ENCODE assay signal across 2 cellular contexts in the genomic region with DNA sequence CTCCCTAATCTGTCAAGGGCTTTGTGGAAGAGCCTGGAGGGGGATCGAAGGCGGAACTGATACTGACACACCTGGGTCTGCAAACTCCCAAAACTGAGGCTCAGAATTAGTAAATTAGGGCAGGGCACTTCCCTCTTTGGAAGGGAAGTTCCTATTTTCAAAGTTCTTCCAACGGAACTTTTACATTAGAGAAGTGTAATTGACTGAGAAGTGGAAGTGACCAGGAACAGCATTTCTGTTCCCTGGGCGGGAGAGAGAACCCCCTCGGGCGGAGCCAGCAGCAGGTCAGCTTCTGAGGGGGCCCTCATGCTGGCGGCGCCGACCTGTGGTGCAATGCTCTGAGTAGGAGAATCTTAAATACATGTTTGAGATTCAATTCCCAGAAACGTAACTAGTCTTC.
TF ChIP-seq lines count a peak whose summit lies in the region.

No MANE protein-coding gene starts in this region.

TF ChIP-seq in H1, 55 proteins besides CTCF, POLR2A, EP300 and RAD21:
- TF ChIP-seq BACH1 (IDR thresholded peaks at IDR 0.05; ENCODE audit: low read length) (no peak), RFX5 (IDR thresholded peaks at IDR 0.05; ENCODE audit: borderline replicate concordance, low read depth, low read length) (no peak), RBBP5 (IDR thresholded peaks at IDR 0.05; ENCODE audit: borderline replicate concordance, low read depth, low read length) (no peak), RXRA (IDR thresholded peaks at IDR 0.05; ENCODE audit: insufficient read depth, low read depth, low read length) (no peak), CTBP2 (IDR thresholded peaks at IDR 0.05; ENCODE audit: borderline replicate concordance, insufficient read depth, insufficient read length, low read length) (no peak), NRF1 (IDR thresholded peaks at IDR 0.05; ENCODE audit: low read depth, low read length) (no peak), CHD1 (IDR thresholded peaks at IDR 0.05; ENCODE audit: low read depth, low read length) (no peak), ASH2L (IDR thresholded peaks at IDR 0.05; ENCODE audit: low read length) (no peak), SRF (IDR thresholded peaks at IDR 0.05; ENCODE audit: low read depth, low read length) (no peak), SP4 (IDR thresholded peaks at IDR 0.05; ENCODE audit: low read length) (no peak), MAFK (IDR thresholded peaks at IDR 0.05; ENCODE audit: low read depth, low read length) (no peak), TBP (IDR thresholded peaks at IDR 0.05; ENCODE audit: low read depth, low read length) (no peak), TCF12 (IDR thresholded peaks at IDR 0.05; ENCODE audit: low read depth, low read length) (no peak), CHD2 (IDR thresholded peaks at IDR 0.05; ENCODE audit: low read length) (no peak)
- TF ChIP-seq, protein P1, sequence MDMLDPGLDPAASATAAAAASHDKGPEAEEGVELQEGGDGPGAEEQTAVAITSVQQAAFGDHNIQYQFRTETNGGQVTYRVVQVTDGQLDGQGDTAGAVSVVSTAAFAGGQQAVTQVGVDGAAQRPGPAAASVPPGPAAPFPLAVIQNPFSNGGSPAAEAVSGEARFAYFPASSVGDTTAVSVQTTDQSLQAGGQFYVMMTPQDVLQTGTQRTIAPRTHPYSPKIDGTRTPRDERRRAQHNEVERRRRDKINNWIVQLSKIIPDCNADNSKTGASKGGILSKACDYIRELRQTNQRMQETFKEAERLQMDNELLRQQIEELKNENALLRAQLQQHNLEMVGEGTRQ (IDR thresholded peaks at IDR 0.05; ENCODE audit: low read length), result no peak

TF ChIP-seq in HEK293T, 16 proteins besides CTCF, POLR2A, EP300 and RAD21:
- TF ChIP-seq LEF1 (IDR thresholded peaks at IDR 0.05; ENCODE audit: borderline replicate concordance) (no peak), CTBP1 (IDR thresholded peaks at IDR 0.05; ENCODE audit: borderline replicate concordance) (no peak), PKNOX1 (IDR thresholded peaks at IDR 0.05) (no peak), ZNF384 (IDR thresholded peaks at IDR 0.05) (no peak), ARNT (IDR thresholded peaks at IDR 0.05) (no peak), SUZ12 (IDR thresholded peaks at IDR 0.05) (no peak), ELF4 (IDR thresholded peaks at IDR 0.05) (no peak), TARDBP (IDR thresholded peaks at IDR 0.05) (no peak), NFRKB (IDR thresholded peaks at IDR 0.05) (no peak), FOXM1 (IDR thresholded peaks at IDR 0.05; ENCODE audit: borderline replicate concordance) (no peak), FOXK2 (IDR thresholded peaks at IDR 0.05) (no peak), L3MBTL2 (conservative IDR thresholded peaks at IDR 0.05) (no peak)
